ENCODE assay signal across 16 cellular contexts in genomic region chr12:3741882-3742672, GRCh38. TPM values are rescaled to one million over a fixed set of nuclear protein-coding genes. Genes with fewer than 3 reads are reported as not detected.
DNase-seq lines count a peak whose midpoint lies in the region; ATAC-seq and TF ChIP-seq lines count a peak whose summit lies in the region.
"Had no signal": no experiment of that assay in that cellular context is flagged by ENCODE, and none has a peak within 500 bp of the region (broad histone marks: within the 10 kb centered on the region; RNA-seq: fewer than 3 reads in every experiment).

No MANE protein-coding gene starts in this region.

- H3K4me1 ChIP-seq in right atrium auricular region = peaks cover 0 to 24% of the 10 kb centered on the region in 2 donors
- H3K4me1 ChIP-seq: A549 had no signal

- DNase-seq in right atrium auricular region (ENCODE audit: low spot score) = no peak
- no peak for DNase-seq in left ventricle myocardium superior
- DNase-seq in immature natural killer cell = no peak
- no peak for DNase-seq in natural killer cell treated with Interleukin-12 subunit alpha and Interleukin-12 subunit beta and Interleukin-15 and Interleukin-18, amount 100 ng/mL, for 72 hours (ENCODE audit: low spot score)
- no peak for DNase-seq in AG08396 (ENCODE audit: low spot score)
- DNase-seq: CD8-positive, alpha-beta memory T cell; KBM-7; NCI-H1694 treated with DMSO at 0.1 percent for 48 hours; NCI-H2107; NCI-H510A; NCI-H774; SHP77 treated with DMSO at 0.1 percent for 48 hours had no signal

- peak overlapping the region; percentile 6 to 82 for H3K27ac ChIP-seq in right atrium auricular region
- H3K27ac ChIP-seq: A549, BLaER1 had no signal

- TF ChIP-seq CTCF in right atrium auricular region (IDR thresholded peaks at IDR 0.05) = no peak

- H3K36me3 Mint-ChIP-seq in immature natural killer cell = peaks cover 12 to 41% (median 20%) of the 10 kb centered on the region in 3 donors
- H3K36me3 Mint-ChIP-seq in natural killer cell treated with Interleukin-12 subunit alpha and Interleukin-12 subunit beta and Interleukin-15 and Interleukin-18, amount 100 ng/mL, for 72 hours = peaks cover 23% of the 10 kb centered on the region

- ATAC-seq in left ventricle myocardium superior = no peak
- ATAC-seq in natural killer cell treated with Interleukin-12 subunit alpha and Interleukin-12 subunit beta and Interleukin-15 and Interleukin-18, amount 100 ng/mL, for 72 hours = peak in 1 of 2 donors; percentile 50
- ATAC-seq in HG03439 (IDR thresholded peaks at IDR 0.05; ENCODE audit: unreplicated experiment) = no peak
- ATAC-seq in HG03342 (IDR thresholded peaks at IDR 0.05; ENCODE audit: unreplicated experiment) = no peak
- ATAC-seq: A549 had no signal

- H3K9me3 ChIP-seq in right atrium auricular region = no peaks in the 10 kb centered on the region
- H3K9me3 ChIP-seq: A549 had no signal

- H3K9me3 Mint-ChIP-seq in immature natural killer cell = no peaks in the 10 kb centered on the region
- no peaks in the 10 kb centered on the region for H3K9me3 Mint-ChIP-seq in natural killer cell treated with Interleukin-12 subunit alpha and Interleukin-12 subunit beta and Interleukin-15 and Interleukin-18, amount 100 ng/mL, for 72 hours
- H3K9me3 Mint-ChIP-seq: CD8-positive, alpha-beta memory T cell had no signal

- intact Hi-C loops in left ventricle myocardium superior (cut with micrococcal nuclease) = no loop called here

- peak overlapping the region; percentile 26 to 96 (median 76) for H3K27ac Mint-ChIP-seq in immature natural killer cell
- H3K27ac Mint-ChIP-seq in natural killer cell treated with Interleukin-12 subunit alpha and Interleukin-12 subunit beta and Interleukin-15 and Interleukin-18, amount 100 ng/mL, for 72 hours = peak overlapping the region in 1 of 2 donors; percentile 99

- H3K27me3 ChIP-seq in right atrium auricular region = no peaks in the 10 kb centered on the region
- H3K27me3 ChIP-seq: BLaER1 had no signal

- H3K4me3 ChIP-seq in right atrium auricular region = no peak overlapping the region
- H3K4me3 ChIP-seq: A549, BLaER1 had no signal

- H3K27me3 Mint-ChIP-seq in immature natural killer cell (ENCODE audit: low read depth in 3 of 3) = peaks cover 0 to 21% (median 3%) of the 10 kb centered on the region in 3 donors
- no peaks in the 10 kb centered on the region for H3K27me3 Mint-ChIP-seq in natural killer cell treated with Interleukin-12 subunit alpha and Interleukin-12 subunit beta and Interleukin-15 and Interleukin-18, amount 100 ng/mL, for 72 hours
- H3K27me3 Mint-ChIP-seq: CD8-positive, alpha-beta memory T cell had no signal

- H3K36me3 ChIP-seq in right atrium auricular region = no peaks in the 10 kb centered on the region

- H3K4me3 Mint-ChIP-seq in immature natural killer cell = peak overlapping the region in 1 of 5 donors; percentile 56
- peak overlapping the region; percentile 80 for H3K4me3 Mint-ChIP-seq in natural killer cell treated with Interleukin-12 subunit alpha and Interleukin-12 subunit beta and Interleukin-15 and Interleukin-18, amount 100 ng/mL, for 72 hours
- H3K4me3 Mint-ChIP-seq: CD8-positive, alpha-beta memory T cell had no signal

- H3K4me1 Mint-ChIP-seq in immature natural killer cell = peaks cover 60 to 62% of the 10 kb centered on the region in 2 donors
- peaks cover 55 to 73% of the 10 kb centered on the region in 2 donors for H3K4me1 Mint-ChIP-seq in natural killer cell treated with Interleukin-12 subunit alpha and Interleukin-12 subunit beta and Interleukin-15 and Interleukin-18, amount 100 ng/mL, for 72 hours (ENCODE audit: low read depth in 2 of 2)

RNA-seq across cellular contexts. Expression of gene CRACR2A, which starts 10.8 kb away (rescaled TPM):
- 10 to 100 TPM in 1 of 2 donors, 1 to 10 TPM in 1; 6.0 to 10.9 TPM for total RNA-seq in right atrium auricular region
- total RNA-seq in left ventricle myocardium superior = 2.5 TPM
- 10 to 100 TPM in 2 of 3 donors, 1 to 10 TPM in 1; 4.0 to 33.9 (median 16.5) TPM for polyA plus RNA-seq in immature natural killer cell
- total RNA-seq in natural killer cell treated with Interleukin-12 subunit alpha and Interleukin-12 subunit beta and Interleukin-15 and Interleukin-18, amount 100 ng/mL, for 72 hours = 100 to 1,000 TPM; 134 to 139 TPM

Comparison
In these comparisons a context has a peak if more than half of its experiments do, and no peak if none do; other contexts are left out.
1. RNA of gene CRACR2A, which starts 10.8 kb away (total RNA-seq): 134 to 139 TPM in natural killer cell treated with Interleukin-12 subunit alpha and Interleukin-12 subunit beta and Interleukin-15 and Interleukin-18, amount 100 ng/mL, for 72 hours; 6.0 to 10.9 TPM in right atrium auricular region and 2.5 TPM in left ventricle myocardium superior (single experiment); every median in the first group is over 10 times any median in the second.